In the genomic region with DNA sequence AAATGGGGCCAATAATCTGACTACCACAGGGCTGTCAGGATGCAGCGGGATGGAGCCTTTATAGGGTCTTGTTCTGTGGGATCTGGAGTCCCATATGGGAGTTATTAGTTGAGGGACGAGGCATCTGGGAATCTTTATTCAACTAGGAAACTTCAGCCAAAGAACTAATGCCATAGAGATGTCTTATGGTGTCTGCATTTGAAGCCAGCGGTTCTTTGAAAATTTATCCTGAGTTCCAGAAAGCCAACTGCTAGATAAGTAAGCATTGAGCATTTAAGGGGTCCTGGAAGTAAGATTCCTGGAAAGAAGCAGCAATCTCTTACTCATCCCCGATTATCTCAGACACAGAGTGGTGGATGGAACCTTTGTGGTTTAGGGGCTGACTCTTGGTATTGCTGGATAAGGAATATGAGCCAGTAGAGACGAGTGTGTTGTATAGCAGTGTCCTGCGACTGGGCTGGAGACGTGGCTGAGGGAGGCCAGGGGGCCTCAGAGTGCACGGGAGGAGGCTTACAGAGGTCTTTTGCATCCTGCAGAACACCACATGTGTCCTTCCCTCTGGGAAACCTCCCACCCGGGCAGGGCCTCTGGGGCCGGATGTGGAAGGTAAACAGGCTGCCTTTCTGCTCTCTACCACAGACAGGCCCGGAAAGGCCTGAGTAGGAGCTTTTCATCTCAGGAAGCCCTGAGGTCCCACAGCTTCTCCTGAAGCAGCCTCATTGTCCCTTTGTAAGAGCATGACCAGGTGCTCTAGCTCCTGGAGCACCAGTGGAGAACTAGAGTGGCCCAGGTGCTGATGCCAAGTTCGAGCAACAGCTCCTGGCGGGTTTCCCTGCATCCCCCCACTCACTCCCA, we compare ENCODE assay signal across 9 cellular contexts. TPM values are rescaled to one million over a fixed set of nuclear protein-coding genes. Genes with fewer than 3 reads are reported as not detected.
A peak's percentile ranks its signal among the peaks of the same experiment; 100 is the strongest.
DNase-seq lines count a peak whose midpoint lies in the region; ATAC-seq, FAIRE-seq and TF ChIP-seq lines count a peak whose summit lies in the region.
"Had no signal": no experiment of that assay in that cellular context is flagged by ENCODE, and none has a peak within 500 bp of the region (broad histone marks: within the 10 kb centered on the region; RNA-seq: fewer than 3 reads in every experiment).

No MANE protein-coding gene starts in this region.

- peak overlapping the region; percentile 12 for H3K27ac ChIP-seq in angular gyrus (ENCODE audit: low read depth, low read length)
- peak overlapping the region; percentile 96 for H3K27ac ChIP-seq in keratinocyte (ENCODE audit: control insufficient read depth, insufficient read depth, low read length)
- peak overlapping the region; percentile 60 to 78 (median 64) for H3K27ac ChIP-seq in thyroid gland

- no peaks in the 10 kb centered on the region for H3K9me3 ChIP-seq in keratinocyte (ENCODE audit: control insufficient read depth, low read depth, low read length)
- H3K9me3 ChIP-seq in thyroid gland: no peaks in the 10 kb centered on the region

- intact Hi-C loops in thyroid gland (cut with DNase I): no loop called here

- TF ChIP-seq POLR2A in thyroid gland (IDR thresholded peaks at IDR 0.05): no peak

- no peak overlapping the region for H3K4me3 ChIP-seq in keratinocyte (ENCODE audit: control insufficient read depth in 2 of 3, extremely low read depth in 1 of 3, insufficient read depth in 2 of 3, low read depth in 1 of 3, low read length in 3 of 3)
- no peak overlapping the region for H3K4me3 ChIP-seq in thyroid gland (replicated peaks in 1 of 3)

- peak overlapping the region; percentile 79 for H3K4me2 ChIP-seq in keratinocyte (ENCODE audit: control insufficient read depth, extremely low read depth, insufficient read depth, low read depth, low read length)

- H3K9ac ChIP-seq in keratinocyte (ENCODE audit: control insufficient read depth, extremely low read depth, insufficient read depth, low read length): peak overlapping the region; percentile 89

- H4K20me1 ChIP-seq in keratinocyte (ENCODE audit: control insufficient read depth, extremely low read depth, insufficient read depth, low read length): peaks cover 3% of the 10 kb centered on the region

- peaks cover 90% of the 10 kb centered on the region for H3K79me2 ChIP-seq in keratinocyte (ENCODE audit: control insufficient read depth, insufficient read depth, low read length)

- FAIRE-seq in keratinocyte (lab: Jason Lieb, UNC): peak; percentile 56
- no peak for FAIRE-seq in D721Med (lab: Jason Lieb, UNC)
- FAIRE-seq: A204.1 had no signal

- dilution Hi-C loops in keratinocyte (cut with MboI; ENCODE audit: extremely low pct_ligation_motif_present, low sequenced_read_pairs): no loop called here

- H3K27me3 ChIP-seq in keratinocyte (ENCODE audit: control insufficient read depth, extremely low read depth, insufficient read depth, low read length): no peaks in the 10 kb centered on the region
- H3K27me3 ChIP-seq in thyroid gland: no peaks in the 10 kb centered on the region

- peak; percentile 38 for DNase-seq in NCI-H2029 (lab: John Stamatoyannopoulos, UW)
- no peak for DNase-seq in NCI-H2029 treated with DMSO at 0.1 percent for 48 hours (lab: John Stamatoyannopoulos, UW)
- no peak for DNase-seq in keratinocyte (ENCODE audit: low read depth, low spot score)
- no peak for DNase-seq in thyroid gland
- no peak for DNase-seq in retina
- no peak for DNase-seq in D721Med (ENCODE audit: insufficient read length, low spot score)

- H3K36me3 ChIP-seq in keratinocyte (ENCODE audit: control insufficient read depth in 2 of 2, extremely low read depth in 1 of 2, insufficient read depth in 2 of 2, low read length in 2 of 2) (peaks cover 21 to 30% of the 10 kb centered on the region in 2 experiments), thyroid gland (peaks cover 0 to 5% of the 10 kb centered on the region in 2 donors)

- peaks cover 2% of the 10 kb centered on the region for H3K9me1 ChIP-seq in keratinocyte (ENCODE audit: control insufficient read depth, extremely low read depth, insufficient read depth, low read length)

- 69 to 79% methylated on average over 10 to 11 of the region's 13 CpGs for WGBS in thyroid gland, 2 donors

- no peak for ATAC-seq in HG03457 (IDR thresholded peaks at IDR 0.05; ENCODE audit: unreplicated experiment)

- H2AFZ ChIP-seq in keratinocyte (ENCODE audit: control insufficient read depth, low read length): no peak overlapping the region

- TF ChIP-seq CTCF in keratinocyte (optimal IDR thresholded peaks at IDR 0.05 in 1 of 3, IDR thresholded peaks at IDR 0.05 in 1 of 3, conservative IDR thresholded peaks at IDR 0.05 in 1 of 3; ENCODE audit: extremely low read depth in 1 of 3, insufficient read depth in 2 of 3, low read length in 3 of 3) (no peak), thyroid gland (IDR thresholded peaks at IDR 0.05) (no peak), D721Med (IDR thresholded peaks at IDR 0.05; ENCODE audit: insufficient read depth, missing control alignments) (no peak)

- H3K4me1 ChIP-seq in keratinocyte (ENCODE audit: control insufficient read depth, extremely low read depth, insufficient read depth, low read length): peaks cover 63% of the 10 kb centered on the region
- peaks cover 31 to 71% of the 10 kb centered on the region in 2 donors for H3K4me1 ChIP-seq in thyroid gland

RNA-seq across cellular contexts. Expression of gene ACTN4, which starts 28.8 kb away (rescaled TPM):
- polyA plus RNA-seq in keratinocyte: 463 to 720 TPM (median 526 TPM) in 3 replicates
- polyA plus RNA-seq in keratinocyte (2011; ENCODE audit: low read depth): 762 TPM
- polyA plus RNA-seq in keratinocyte (2011; cell fraction: cytosol; rRNA removed): 452 and 468 TPM in 2 replicates
- 1,020 and 1,377 TPM in 2 replicates for polyA plus RNA-seq in keratinocyte (2011; cell fraction: nucleus; rRNA removed)
- polyA plus RNA-seq in keratinocyte (2012; ENCODE audit: low replicate concordance): 537 and 1,150 TPM in 2 replicates
- polyA minus RNA-seq in keratinocyte: 417 to 1,584 TPM (median 501 TPM) in 3 replicates
- polyA minus RNA-seq in keratinocyte (2011; cell fraction: cytosol; rRNA and poly(A)+ RNA removed): 376 TPM
- polyA minus RNA-seq in keratinocyte (2011; cell fraction: nucleus; rRNA and poly(A)+ RNA removed): 400 and 697 TPM in 2 replicates
- 100 to 1,000 TPM; 191 to 479 (median 365) TPM for total RNA-seq in thyroid gland

RNA-seq across cellular contexts. Expression of gene EIF3K, which starts 57.3 kb away (rescaled TPM):
- 240 to 304 TPM (median 260 TPM) in 3 replicates for polyA plus RNA-seq in keratinocyte
- 262 TPM for polyA plus RNA-seq in keratinocyte (2011; ENCODE audit: low read depth)
- 399 and 557 TPM in 2 replicates for polyA plus RNA-seq in keratinocyte (2011; cell fraction: cytosol; rRNA removed)
- polyA plus RNA-seq in keratinocyte (2011; cell fraction: nucleus; rRNA removed): 275 and 357 TPM in 2 replicates
- polyA plus RNA-seq in keratinocyte (2012; ENCODE audit: low replicate concordance): 276 and 339 TPM in 2 replicates
- polyA minus RNA-seq in keratinocyte: 344 to 553 TPM (median 352 TPM) in 3 replicates
- polyA minus RNA-seq in keratinocyte (2011; cell fraction: cytosol; rRNA and poly(A)+ RNA removed): 270 TPM
- 60.8 and 84.1 TPM in 2 replicates for polyA minus RNA-seq in keratinocyte (2011; cell fraction: nucleus; rRNA and poly(A)+ RNA removed)
- total RNA-seq in thyroid gland: 100 to 1,000 TPM; 205 to 504 (median 440) TPM

RNA-seq across cellular contexts. Expression of gene MAP4K1, which starts 58.5 kb away (rescaled TPM):
- polyA plus RNA-seq in keratinocyte: 0.22 to 0.25 TPM in 2 of 3 replicates, not detected in the other
- polyA plus RNA-seq in keratinocyte (2011; ENCODE audit: low read depth): not detected
- polyA plus RNA-seq in keratinocyte (2011; cell fraction: cytosol; rRNA removed): 0.06 TPM in 1 of 2 replicates, not detected in the other
- 0.52 and 0.60 TPM in 2 replicates for polyA plus RNA-seq in keratinocyte (2011; cell fraction: nucleus; rRNA removed)
- 0.23 and 0.81 TPM in 2 replicates for polyA plus RNA-seq in keratinocyte (2012; ENCODE audit: low replicate concordance)
- not detected in 3 replicates for polyA minus RNA-seq in keratinocyte
- not detected for polyA minus RNA-seq in keratinocyte (2011; cell fraction: cytosol; rRNA and poly(A)+ RNA removed)
- polyA minus RNA-seq in keratinocyte (2011; cell fraction: nucleus; rRNA and poly(A)+ RNA removed): not detected in 2 replicates
- total RNA-seq in thyroid gland: 1 to 10 TPM in 3 of 4 donors, under 1 TPM in 1; 0.83 to 9.7 (median 2.2) TPM

Comparison
In these comparisons a context has a peak if more than half of its experiments do, and no peak if none do; other contexts are left out.
1. H3K27ac ChIP-seq: peak in every context shown above with its lines; median percentile 96 in keratinocyte; 64 in thyroid gland; 12 in angular gyrus.